Comparison of ENCODE assay signal across 24 cellular contexts in genomic region chr1:14111121-14111520, GRCh38.
A peak's percentile ranks its signal among the peaks of the same experiment; 100 is the strongest.
DNase-seq lines count a peak whose midpoint lies in the region; ATAC-seq and TF ChIP-seq lines count a peak whose summit lies in the region.
"Had no signal": no experiment of that assay in that cellular context is flagged by ENCODE, and none has a peak within 500 bp of the region (broad histone marks: within the 10 kb centered on the region; RNA-seq: fewer than 3 reads in every experiment).

No MANE protein-coding gene starts in this region.

- H3K36me3 Mint-ChIP-seq in T-helper 2 cell treated with Interferon-gamma antibody and Interleukin-4, amounts not matched to agents 5 μg/mL and 100 μg/mL, for 36 hours (ENCODE audit: low read depth) = no peaks in the 10 kb centered on the region
- H3K36me3 Mint-ChIP-seq: CD4-positive, CD25-positive, alpha-beta regulatory T cell had no signal

- POLR2A ChIA-PET in OCI-LY7 (lab: Charles Lee) = no interaction called here

- H3K79me2 ChIP-seq in OCI-LY7 (ENCODE audit: insufficient read depth, low read depth, low read length) = no peaks in the 10 kb centered on the region

- H3K27ac ChIP-seq in OCI-LY7 (ENCODE audit: low read depth, low read length, poor library complexity, severe bottlenecking) = no peak overlapping the region
- H3K27ac ChIP-seq in foreskin keratinocyte = no peak overlapping the region
- H3K27ac ChIP-seq: Peyer's patch, SK-N-MC had no signal

- no peak overlapping the region for H2AFZ ChIP-seq in OCI-LY7 (ENCODE audit: low read length)

- H3K27ac Mint-ChIP-seq in T-helper 2 cell treated with Interferon-gamma antibody and Interleukin-4, amounts not matched to agents 5 μg/mL and 100 μg/mL, for 36 hours = no peak overlapping the region
- H3K27ac Mint-ChIP-seq: CD4-positive, CD25-positive, alpha-beta regulatory T cell had no signal

- peaks cover 1% of the 10 kb centered on the region for H3K4me1 Mint-ChIP-seq in T-helper 2 cell treated with Interferon-gamma antibody and Interleukin-4, amounts not matched to agents 5 μg/mL and 100 μg/mL, for 36 hours (ENCODE audit: low read depth)

- no peak overlapping the region for H3K4me3 ChIP-seq in OCI-LY7 (ENCODE audit: low read depth, low read length, poor library complexity, severe bottlenecking)
- H3K4me3 ChIP-seq: HAP-1, MG63, Peyer's patch, SK-N-MC had no signal

- CTCF ChIA-PET in OCI-LY7 (lab: Charles Lee; ENCODE audit: unreplicated experiment) = no interaction called here

- H3K36me3 ChIP-seq in OCI-LY7 (ENCODE audit: insufficient read depth, low read length) = peaks cover 7% of the 10 kb centered on the region
- H3K36me3 ChIP-seq: HAP-1, MG63, Peyer's patch had no signal

- ATAC-seq in foreskin keratinocyte = no peak

- no peaks in the 10 kb centered on the region for H3K9me3 Mint-ChIP-seq in T-helper 2 cell treated with Interferon-gamma antibody and Interleukin-4, amounts not matched to agents 5 μg/mL and 100 μg/mL, for 36 hours

- H3K9me3 ChIP-seq in OCI-LY7 (ENCODE audit: low read length) = peaks cover 9% of the 10 kb centered on the region; the same call in 1 of the 2 replicates
- H3K9me3 ChIP-seq: HAP-1, MG63, Peyer's patch had no signal

- no peaks in the 10 kb centered on the region for H3K27me3 Mint-ChIP-seq in T-helper 2 cell treated with Interferon-gamma antibody and Interleukin-4, amounts not matched to agents 5 μg/mL and 100 μg/mL, for 36 hours (ENCODE audit: low read depth)

- no peak overlapping the region for H3K4me3 Mint-ChIP-seq in T-helper 2 cell treated with Interferon-gamma antibody and Interleukin-4, amounts not matched to agents 5 μg/mL and 100 μg/mL, for 36 hours
- H3K4me3 Mint-ChIP-seq: CD4-positive, CD25-positive, alpha-beta regulatory T cell had no signal

- no TSS peak for BruUV-seq in OCI-LY7 (replicated peaks; lab: Mats Ljungman, UMichigan)

- H3K27me3 ChIP-seq in foreskin keratinocyte = peaks cover 4% of the 10 kb centered on the region
- H3K27me3 ChIP-seq: MG63, Peyer's patch had no signal

- no peaks in the 10 kb centered on the region for H4K20me1 ChIP-seq in OCI-LY7 (ENCODE audit: insufficient read depth, low read length)

- intact Hi-C loops in OCI-LY7 (cut with micrococcal nuclease; ENCODE audit: unreplicated experiment) = loop anchor here (5.0 to 10.0 kb wide), 3 partner anchors 454 to 934 kb away; no protein-coding TSS in a partner anchor

- TF ChIP-seq CTCF in OCI-LY7 (conservative IDR thresholded peaks at IDR 0.05; ENCODE audit: low read length) (peak; percentile 28; the same call in 1 of the 2 replicates), foreskin keratinocyte (conservative IDR thresholded peaks at IDR 0.05) (peak; percentile 26)

- DNase-seq in NCI-H146 (lab: John Stamatoyannopoulos, UW) (peak; percentile 7), NCI-H146 treated with DMSO at 0.1 percent for 48 hours (lab: John Stamatoyannopoulos, UW; ENCODE audit: unreplicated experiment) (no peak), OCI-LY7 (ENCODE audit: low spot score) (no peak), foreskin keratinocyte (no peak), NCI-H1436 (lab: John Stamatoyannopoulos, UW) (no peak), ureter (ENCODE audit: low spot score) (no peak)
- no peak for DNase-seq in activated naive CD4-positive, alpha-beta T cell treated with anti-CD3 and anti-CD28 coated beads, Interleukin-2, amount 50 U/mL, for 16 hours
- no peak for DNase-seq in T-helper 2 cell treated with Interferon-gamma antibody and Interleukin-4, amounts not matched to agents 5 μg/mL and 100 μg/mL, for 36 hours (ENCODE audit: low spot score)
- DNase-seq: 8988T; CD4-positive, CD25-positive, alpha-beta regulatory T cell; DMS53; IMR-90; KG1; MG63; NCI-H1417; NCI-H187 treated with DMSO at 0.1 percent for 48 hours; NCI-H2171 treated with DMSO at 0.1 percent for 48 hours; NCI-H345; NCI-H524; NCI-H748 treated with DMSO at 0.1 percent for 48 hours; Peyer's patch; SHP77 treated with DMSO at 0.1 percent for 48 hours had no signal

- no peaks in the 10 kb centered on the region for H3K9me2 ChIP-seq in OCI-LY7 (ENCODE audit: insufficient read depth, low read length)

- H3K4me1 ChIP-seq in OCI-LY7 (ENCODE audit: insufficient read depth, low read length, poor library complexity, severe bottlenecking) (peaks cover 42% of the 10 kb centered on the region), foreskin keratinocyte (no peaks in the 10 kb centered on the region)
- H3K4me1 ChIP-seq: HAP-1, Peyer's patch had no signal

- H3K4me2 ChIP-seq in OCI-LY7 (ENCODE audit: low read length) = no peak overlapping the region
